Comparison of ENCODE assay signal across 8 cellular contexts in the genomic region with DNA sequence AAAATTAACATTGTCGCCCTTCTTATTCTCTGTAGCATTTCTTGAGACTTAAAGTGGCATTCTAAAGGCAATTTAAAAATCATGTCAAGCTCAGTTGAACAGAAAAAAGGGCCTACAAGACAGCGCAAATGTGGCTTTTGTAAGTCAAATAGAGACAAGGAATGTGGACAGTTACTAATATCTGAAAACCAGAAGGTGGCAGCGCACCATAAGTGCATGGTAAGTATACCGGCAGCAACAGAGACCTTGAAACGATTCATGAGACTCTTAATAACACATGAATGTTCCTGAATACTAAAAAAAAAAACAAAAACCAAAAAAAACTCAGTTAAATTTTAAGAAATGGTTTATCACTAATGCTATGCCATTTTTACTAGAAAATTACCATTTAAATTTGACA. TPM values are rescaled to one million over a fixed set of nuclear protein-coding genes. Genes with fewer than 3 reads are reported as not detected.
DNase-seq lines count a peak whose midpoint lies in the region; ATAC-seq, FAIRE-seq and TF ChIP-seq lines count a peak whose summit lies in the region.

No MANE protein-coding gene starts in this region.

- FAIRE-seq in endothelial cell of umbilical vein (lab: Jason Lieb, UNC): no peak

- H3K9me3 ChIP-seq in endothelial cell of umbilical vein (replicated peaks; ENCODE audit: control insufficient read depth, insufficient read depth, low read length) (no peaks in the 10 kb centered on the region), thyroid gland (no peaks in the 10 kb centered on the region)

- H3K27me3 ChIP-seq in endothelial cell of umbilical vein (ENCODE audit: control insufficient read depth in 2 of 2, insufficient read depth in 2 of 2, low read length in 2 of 2) (no peaks in the 10 kb centered on the region), thyroid gland (no peaks in the 10 kb centered on the region)

- H3K36me3 ChIP-seq in endothelial cell of umbilical vein (ENCODE audit: control insufficient read depth in 2 of 2, extremely low read depth in 1 of 2, insufficient read depth in 2 of 2, low read length in 2 of 2) (peaks cover 0 to 2% of the 10 kb centered on the region in 2 experiments), thyroid gland (no peaks in the 10 kb centered on the region)

- WGBS in thyroid gland, 2 donors: 31 to 33% methylated on average over 5 of the region's 5 CpGs
- 56 to 64% methylated on average over 5 of the region's 5 CpGs for WGBS in lower leg skin, 2 donors

- no TSS peak for BruUV-seq in endothelial cell of umbilical vein (replicated peaks; lab: Mats Ljungman, UMichigan)

- H3K9me1 ChIP-seq in endothelial cell of umbilical vein (replicated peaks; ENCODE audit: control insufficient read depth, extremely low read depth, insufficient read depth, low read length): no peaks in the 10 kb centered on the region

- peaks cover 38% of the 10 kb centered on the region for H3K79me2 ChIP-seq in endothelial cell of umbilical vein (ENCODE audit: control insufficient read depth, insufficient read depth, low read length)

- ATAC-seq in HG03442 (IDR thresholded peaks at IDR 0.05; ENCODE audit: unreplicated experiment): peak; percentile 34

- no peak for TF ChIP-seq POLR2A in endothelial cell of umbilical vein (IDR thresholded peaks at IDR 0.05; ENCODE audit: low read depth, low read length)
- TF ChIP-seq POLR2A in thyroid gland (IDR thresholded peaks at IDR 0.05): no peak
- TF ChIP-seq POLR2A in lower leg skin (IDR thresholded peaks at IDR 0.05): no peak

- CTCF ChIA-PET in endothelial cell of umbilical vein (lab: Charles Lee): interaction anchor here (0.8 to 3.6 kb wide), 2 partner anchors 14 to 19 kb away, joined by 3 to 22 read pairs; no protein-coding TSS in a partner anchor

- no peak overlapping the region for H3K9ac ChIP-seq in endothelial cell of umbilical vein (replicated peaks; ENCODE audit: extremely low read depth, insufficient read depth, low read length)

- peak; percentile 64 for TF ChIP-seq CTCF in 22Rv1 (IDR thresholded peaks at IDR 0.05)
- TF ChIP-seq CTCF in GM10266 (IDR thresholded peaks at IDR 0.05; ENCODE audit: control insufficient read depth, insufficient read depth, low read depth, missing control alignments): peak; percentile 36
- peak; percentile 12 to 19 for TF ChIP-seq CTCF in endothelial cell of umbilical vein (IDR thresholded peaks at IDR 0.05; ENCODE audit: extremely low read depth in 1 of 2, insufficient read depth in 1 of 2, low read depth in 1 of 2, low read length in 2 of 2)
- TF ChIP-seq CTCF in thyroid gland (IDR thresholded peaks at IDR 0.05): peak in 3 of 6 experiments; percentile 22 to 33 (median 25)
- TF ChIP-seq CTCF in lower leg skin (IDR thresholded peaks at IDR 0.05): no peak

- no peaks in the 10 kb centered on the region for H4K20me1 ChIP-seq in endothelial cell of umbilical vein (replicated peaks; ENCODE audit: control insufficient read depth, extremely low read depth, insufficient read depth, low read length)

- dilution Hi-C loops in endothelial cell of umbilical vein (cut with MboI; ENCODE audit: extremely low pct_ligation_motif_present, low sequenced_read_pairs): no loop called here

- H3K4me3 ChIP-seq in endothelial cell of umbilical vein (replicated peaks in 1 of 3; ENCODE audit: insufficient read depth in 1 of 3, low read depth in 1 of 3, low read length in 3 of 3) (no peak overlapping the region), thyroid gland (replicated peaks in 1 of 3) (no peak overlapping the region), lower leg skin (ENCODE audit: low read depth, poor library complexity, severe bottlenecking) (no peak overlapping the region)

- no peak overlapping the region for H3K4me2 ChIP-seq in endothelial cell of umbilical vein (ENCODE audit: insufficient read depth, low read length)

- H2AFZ ChIP-seq in endothelial cell of umbilical vein (ENCODE audit: low read depth, low read length): no peak overlapping the region

- H3K4me1 ChIP-seq in endothelial cell of umbilical vein (ENCODE audit: control insufficient read depth, extremely low read depth, insufficient read depth, low read length): peaks cover 5% of the 10 kb centered on the region
- peaks cover 4 to 13% of the 10 kb centered on the region in 2 donors for H3K4me1 ChIP-seq in thyroid gland

- DNase-seq in GM10266 (ENCODE audit: extremely low spot score): no peak
- DNase-seq in SHP77 treated with DMSO at 0.1 percent for 48 hours (lab: John Stamatoyannopoulos, UW): peak; percentile 13
- peak; percentile 45 for DNase-seq in endothelial cell of umbilical vein (ENCODE audit: low read depth, low spot score)
- DNase-seq in thyroid gland: peak; percentile 44 to 45
- DNase-seq in lower leg skin (ENCODE audit: low spot score in 2 of 2): no peak
- DNase-seq in NCI-H2081 treated with DMSO at 0.1 percent for 48 hours (lab: John Stamatoyannopoulos, UW): no peak

- POLR2A ChIA-PET in endothelial cell of umbilical vein (lab: Charles Lee): interaction anchor here (0.7 kb wide), 1 partner anchor 572 kb away, joined by 3 read pairs; no protein-coding TSS in a partner anchor

- intact Hi-C loops in endothelial cell of umbilical vein (cut with micrococcal nuclease): loop anchor here (1.0 kb wide), 1 partner anchor 19 kb away; no protein-coding TSS in a partner anchor
- intact Hi-C loops in thyroid gland (cut with DNase I): no loop called here
- intact Hi-C loops in lower leg skin (cut with DNase I; ENCODE audit: low total_unique reads): no loop called here

- H3K27ac ChIP-seq in 22Rv1 (no peak overlapping the region), endothelial cell of umbilical vein (ENCODE audit: insufficient read depth, low read depth, low read length) (no peak overlapping the region), thyroid gland (no peak overlapping the region)

TF ChIP-seq in endothelial cell of umbilical vein, 7 proteins besides CTCF, POLR2A, EP300 and RAD21:
- TF ChIP-seq EZH2 (IDR thresholded peaks at IDR 0.05; ENCODE audit: borderline replicate concordance, low read depth, low read length, severe bottlenecking): no peak
- TF ChIP-seq MYC (IDR thresholded peaks at IDR 0.05; ENCODE audit: low read depth, low read length): no peak
- no peak for TF ChIP-seq POLR2AphosphoS5 (IDR thresholded peaks at IDR 0.05; ENCODE audit: insufficient read depth, low read depth, low read length)
- TF ChIP-seq, protein P1, sequence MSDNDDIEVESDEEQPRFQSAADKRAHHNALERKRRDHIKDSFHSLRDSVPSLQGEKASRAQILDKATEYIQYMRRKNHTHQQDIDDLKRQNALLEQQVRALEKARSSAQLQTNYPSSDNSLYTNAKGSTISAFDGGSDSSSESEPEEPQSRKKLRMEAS (IDR thresholded peaks at IDR 0.05; ENCODE audit: insufficient read depth, insufficient read length): no peak
- TF ChIP-seq FOS (IDR thresholded peaks at IDR 0.05; ENCODE audit: borderline replicate concordance, insufficient read depth, low read length): no peak

RNA-seq across cellular contexts. Expression of gene PHF6, which starts 4.4 kb away (rescaled TPM):
- total RNA-seq in endothelial cell of umbilical vein (31.1 and 32.3 TPM in 2 replicates), thyroid gland (10 to 100 TPM; 19.6 to 31.8 (median 21.2) TPM), lower leg skin (10 to 100 TPM in 3 of 4 donors, 1 to 10 TPM in 1; 7.5 to 11.8 (median 10.3) TPM)
- 3.1 and 4.9 TPM in 2 replicates for polyA plus RNA-seq in endothelial cell of umbilical vein
- 6.7 and 6.8 TPM in 2 replicates for polyA plus RNA-seq in endothelial cell of umbilical vein (2011; cell fraction: cytosol; rRNA removed)
- polyA plus RNA-seq in endothelial cell of umbilical vein (2011; cell fraction: nucleus; rRNA removed): 8.7 and 12.8 TPM in 2 replicates
- polyA plus RNA-seq in endothelial cell of umbilical vein (2012): 22.5 and 28.0 TPM in 2 replicates
- polyA minus RNA-seq in endothelial cell of umbilical vein: 13.3 and 14.1 TPM in 2 replicates
- 12.8 TPM for polyA minus RNA-seq in endothelial cell of umbilical vein (2011; cell fraction: cytosol; rRNA and poly(A)+ RNA removed)
- polyA minus RNA-seq in endothelial cell of umbilical vein (2011; cell fraction: nucleus; rRNA and poly(A)+ RNA removed): 8.5 and 13.0 TPM in 2 replicates

Comparison
In these comparisons a context has a peak if more than half of its experiments do, and no peak if none do; other contexts are left out.
1. CTCF ChIP-seq: peak in 22Rv1 (single experiment), GM10266 (single experiment) and endothelial cell of umbilical vein (2 of 2); none in lower leg skin (0 of 3).
2. DNase-seq: peak in SHP77 treated with DMSO at 0.1 percent for 48 hours (single experiment), endothelial cell of umbilical vein (single experiment) and thyroid gland (2 of 2); none in GM10266 (single experiment), lower leg skin (0 of 2) and NCI-H2081 treated with DMSO at 0.1 percent for 48 hours (single experiment).